Comparison of ENCODE assay signal across 8 cellular contexts in genomic region chr6:69232506-69233194, GRCh38.
A peak's percentile ranks its signal among the peaks of the same experiment; 100 is the strongest.
DNase-seq lines count a peak whose midpoint lies in the region; ATAC-seq and TF ChIP-seq lines count a peak whose summit lies in the region.

No MANE protein-coding gene starts in this region.

- ATAC-seq in GM19035 (IDR thresholded peaks at IDR 0.05; ENCODE audit: unreplicated experiment) (peak; percentile 97), HG03103 (IDR thresholded peaks at IDR 0.05; ENCODE audit: low read depth, unreplicated experiment) (peak; percentile 99)

- H3K4me1 ChIP-seq in parathyroid adenoma = no peaks in the 10 kb centered on the region

- H3K4me2 ChIP-seq in parathyroid adenoma (ENCODE audit: low read length) = no peak overlapping the region

- no peak overlapping the region for H3K9ac ChIP-seq in parathyroid adenoma

- DNase-seq in AG04450 (ENCODE audit: low read depth, low spot score) (peak; percentile 18), NCI-H82 (lab: John Stamatoyannopoulos, UW) (peak; percentile 80), glomerular visceral epithelial cell (ENCODE audit: extremely low spot score) (peak; percentile 81), RKO (ENCODE audit: low spot score) (no peak)
- DNase-seq in activated effector memory CD4-positive, alpha-beta T cell treated with anti-CD3 and anti-CD28 coated beads, Interleukin-2, amount 50 U/mL, for 16 hours = peak; percentile 66

- H3K79me2 ChIP-seq in parathyroid adenoma = no peaks in the 10 kb centered on the region

- H2AFZ ChIP-seq in parathyroid adenoma = peak overlapping the region; percentile 68

- no peak overlapping the region for H3K4me3 ChIP-seq in AG04450 (ENCODE audit: low read depth, low read length)
- H3K4me3 ChIP-seq in parathyroid adenoma (ENCODE audit: low read depth, low read length) = no peak overlapping the region

- TF ChIP-seq CTCF in AG04450 (IDR thresholded peaks at IDR 0.05; ENCODE audit: low read depth, low read length) = no peak
- TF ChIP-seq CTCF in parathyroid adenoma (IDR thresholded peaks at IDR 0.05) = no peak

- H3K36me3 ChIP-seq in parathyroid adenoma (ENCODE audit: control insufficient read depth, insufficient read depth, low read length) = no peaks in the 10 kb centered on the region

- H3K27me3 ChIP-seq in AG04450 (ENCODE audit: control insufficient read depth, insufficient read depth, low read length) (no peaks in the 10 kb centered on the region), parathyroid adenoma (ENCODE audit: control insufficient read depth, insufficient read depth, low read length) (no peaks in the 10 kb centered on the region)

- no peaks in the 10 kb centered on the region for H3K9me3 ChIP-seq in AG04450 (ENCODE audit: control insufficient read depth, insufficient read depth, low read length)
- H3K9me3 ChIP-seq in parathyroid adenoma (ENCODE audit: control insufficient read depth, low read length) = no peaks in the 10 kb centered on the region

- H3K27ac ChIP-seq in AG04450 (ENCODE audit: low read depth, low read length) (no peak overlapping the region), parathyroid adenoma (no peak overlapping the region)

- CTCF ChIA-PET in AG04450 (lab: Charles Lee) = no interaction called here

- POLR2A ChIA-PET in AG04450 (lab: Yijun Ruan, JAX) = no interaction called here
